Comparison of ENCODE assay signal across 7 cellular contexts in genomic region chr2:167721593-167721992, GRCh38.
"Had no signal": no experiment of that assay in that cellular context is flagged by ENCODE, and none has a peak within 500 bp of the region (broad histone marks: within the 10 kb centered on the region; RNA-seq: fewer than 3 reads in every experiment).

No MANE protein-coding gene starts in this region.

- FAIRE-seq: HTR-8/SVneo had no signal

- ATAC-seq: K562 had no signal

- H3K4me3 ChIP-seq: K562 had no signal

- H3K9me3 Mint-ChIP-seq: H9 had no signal

- H3K4me3 Mint-ChIP-seq: H9 had no signal

- H3K27ac Mint-ChIP-seq: H9 had no signal

- DNase-seq: GOT3, H9, HCEC 1CT, IMR-90, KG1 had no signal
